Comparison of ENCODE assay signal across 1 cellular context in the genomic region with DNA sequence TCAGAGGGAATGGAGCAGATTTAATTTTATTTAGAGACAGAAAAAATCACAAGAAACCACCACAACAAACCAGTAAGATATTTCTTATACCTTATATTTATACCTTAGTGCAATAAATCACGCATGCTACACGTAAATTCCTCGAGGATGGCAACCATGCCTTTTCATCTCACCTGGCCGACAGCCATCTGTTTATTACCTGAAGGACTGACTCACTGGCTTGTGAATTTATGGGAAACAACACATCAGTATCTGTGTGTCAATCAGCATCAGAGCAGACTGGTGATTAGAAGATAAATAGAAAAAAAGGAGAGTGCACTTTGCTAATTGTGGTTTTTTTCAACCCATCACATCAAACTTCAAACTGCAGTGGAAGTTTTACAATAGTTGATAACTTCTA.
A peak's percentile ranks its signal among the peaks of the same experiment; 100 is the strongest.
TF ChIP-seq lines count a peak whose summit lies in the region.

No MANE protein-coding gene starts in this region.

TF ChIP-seq in GM12878, 131 proteins besides CTCF, POLR2A, EP300 and RAD21 (continued from another document):
- TF ChIP-seq, protein P1, sequence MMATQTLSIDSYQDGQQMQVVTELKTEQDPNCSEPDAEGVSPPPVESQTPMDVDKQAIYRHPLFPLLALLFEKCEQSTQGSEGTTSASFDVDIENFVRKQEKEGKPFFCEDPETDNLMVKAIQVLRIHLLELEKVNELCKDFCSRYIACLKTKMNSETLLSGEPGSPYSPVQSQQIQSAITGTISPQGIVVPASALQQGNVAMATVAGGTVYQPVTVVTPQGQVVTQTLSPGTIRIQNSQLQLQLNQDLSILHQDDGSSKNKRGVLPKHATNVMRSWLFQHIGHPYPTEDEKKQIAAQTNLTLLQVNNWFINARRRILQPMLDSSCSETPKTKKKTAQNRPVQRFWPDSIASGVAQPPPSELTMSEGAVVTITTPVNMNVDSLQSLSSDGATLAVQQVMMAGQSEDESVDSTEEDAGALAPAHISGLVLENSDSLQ (IDR thresholded peaks at IDR 0.05), result peak; percentile 47; the same call in 1 of the 2 replicates
